In genomic region chr13:25967144-25967543, GRCh38 we compare ENCODE assay signal across 36 cellular contexts.
"Had no signal": no experiment of that assay in that cellular context is flagged by ENCODE, and none has a peak within 500 bp of the region (broad histone marks: within the 10 kb centered on the region; RNA-seq: fewer than 3 reads in every experiment).

No MANE protein-coding gene starts in this region.

- H3K36me3 Mint-ChIP-seq: activated CD4-positive, alpha-beta memory T cell treated with anti-CD3 and anti-CD28 coated beads for 36 hours; activated naive CD4-positive, alpha-beta T cell treated with anti-CD3 and anti-CD28 coated beads, Interleukin-2, amount 50 U/mL, for 72 hours; activated naive CD8-positive, alpha-beta T cell treated with anti-CD3 and anti-CD28 coated beads for 36 hours had no signal

- H3K27ac Mint-ChIP-seq: activated B cell treated with CpG ODN at 0.5 μM for 24 hours; activated CD4-positive, alpha-beta memory T cell treated with anti-CD3 and anti-CD28 coated beads for 36 hours; activated CD4-positive, alpha-beta T cell treated with anti-CD3 and anti-CD28 coated beads, Interleukin-2, amount 10 ng/mL, durations not matched to agents 24 days and 14 days; activated CD8-positive, alpha-beta T cell treated with anti-CD3 and anti-CD28 coated beads for 36 hours; activated naive CD4-positive, alpha-beta T cell treated with anti-CD3 and anti-CD28 coated beads for 36 hours; activated naive CD4-positive, alpha-beta T cell treated with anti-CD3 and anti-CD28 coated beads, Interleukin-2, amount 50 U/mL, for 72 hours; activated naive CD8-positive, alpha-beta T cell treated with anti-CD3 and anti-CD28 coated beads for 36 hours; activated T-cell treated with anti-CD3 and anti-CD28 coated beads, Interleukin-2, amount 50 U/mL, for 72 hours; activated T-helper 1 cell treated with anti-CD3 and anti-CD28 coated beads, Interleukin-12 subunit alpha, Interleukin-12 subunit beta, Interleukin-2, Interleukin-4 antibody, amounts not matched to agents 30 ng/mL and 10 ng/mL and 1 ng/mL, durations not matched to agents 14 hours and 24 hours and 36 hours; activated T-helper 17 cell treated with anti-CD3 and anti-CD28 coated beads, Interleukin-2, amount 50 U/mL, for 72 hours; T-helper 1 cell treated with Interleukin-12 subunit alpha and Interleukin-12 subunit beta and Interleukin-4 antibody, amounts not matched to agents 30 μg/mL and 1 μg/mL, for 36 hours; T-helper 2 cell treated with Interferon-gamma antibody and Interleukin-4, amounts not matched to agents 5 μg/mL and 100 μg/mL, for 36 hours had no signal

- H3K4me3 Mint-ChIP-seq: activated B cell treated with CpG ODN at 0.5 μM for 24 hours; activated CD4-positive, alpha-beta memory T cell treated with anti-CD3 and anti-CD28 coated beads for 36 hours; activated CD4-positive, alpha-beta T cell treated with anti-CD3 and anti-CD28 coated beads, Interleukin-2, amount 10 ng/mL, durations not matched to agents 24 days and 14 days; activated CD8-positive, alpha-beta T cell treated with anti-CD3 and anti-CD28 coated beads for 36 hours; activated naive CD4-positive, alpha-beta T cell treated with anti-CD3 and anti-CD28 coated beads for 36 hours; activated naive CD8-positive, alpha-beta T cell treated with anti-CD3 and anti-CD28 coated beads for 36 hours; activated T-cell treated with anti-CD3 and anti-CD28 coated beads, Interleukin-2, amount 50 U/mL, for 4 hours; activated T-cell treated with anti-CD3 and anti-CD28 coated beads, Interleukin-2, amount 50 U/mL, for 72 hours; activated T-helper 1 cell treated with anti-CD3 and anti-CD28 coated beads, Interleukin-12 subunit alpha, Interleukin-12 subunit beta, Interleukin-2, Interleukin-4 antibody, amounts not matched to agents 30 ng/mL and 10 ng/mL and 1 ng/mL, durations not matched to agents 14 hours and 24 hours and 36 hours; activated T-helper 17 cell treated with anti-CD3 and anti-CD28 coated beads, Interleukin-2, amount 50 U/mL, for 72 hours; T-helper 1 cell treated with Interleukin-12 subunit alpha and Interleukin-12 subunit beta and Interleukin-4 antibody, amounts not matched to agents 30 μg/mL and 1 μg/mL, for 36 hours; T-helper 2 cell treated with Interferon-gamma antibody and Interleukin-4, amounts not matched to agents 5 μg/mL and 100 μg/mL, for 36 hours had no signal

- H3K4me1 Mint-ChIP-seq: activated B cell treated with CpG ODN at 0.5 μM for 24 hours had no signal

- DNase-seq: activated B cell treated with CpG ODN at 0.5 μM for 24 hours; activated CD4-positive, alpha-beta memory T cell treated with anti-CD3 and anti-CD28 coated beads for 36 hours; activated CD4-positive, alpha-beta T cell treated with anti-CD3 and anti-CD28 coated beads for 4 hours; activated CD4-positive, alpha-beta T cell treated with anti-CD3 and anti-CD28 coated beads, Interleukin-2, amount 10 ng/mL, durations not matched to agents 24 days and 14 days; activated CD4-positive, alpha-beta T cell treated with anti-CD3 and anti-CD28 coated beads, Interleukin-2, amount 50 U/mL, for 1 hour; activated CD4-positive, alpha-beta T cell treated with anti-CD3 and anti-CD28 coated beads, Interleukin-2, amount 50 U/mL, for 4 hours; activated CD4-positive, CD25-positive, alpha-beta regulatory T cell treated with anti-CD3 and anti-CD28 coated beads, Interleukin-2, amount 50 U/mL, for 72 hours; activated CD8-positive, alpha-beta memory T cell treated with anti-CD3 and anti-CD28 coated beads, Interleukin-2, amount 50 U/mL, for 4 hours; activated CD8-positive, alpha-beta T cell treated with anti-CD3 and anti-CD28 coated beads for 36 hours; activated effector memory CD4-positive, alpha-beta T cell treated with anti-CD3 and anti-CD28 coated beads, Interleukin-2, amount 50 U/mL, for 16 hours; activated gamma-delta T cell treated with Interleukin-2 at 50 U/mL for 16 hours; activated naive CD4-positive, alpha-beta T cell; activated naive CD4-positive, alpha-beta T cell treated with anti-CD3 and anti-CD28 coated beads for 36 hours; activated naive CD4-positive, alpha-beta T cell treated with anti-CD3 and anti-CD28 coated beads, Interleukin-2, amount 50 U/mL, for 16 hours; activated naive CD8-positive, alpha-beta T cell treated with anti-CD3 and anti-CD28 coated beads for 36 hours; activated T-cell treated with anti-CD3 and anti-CD28 coated beads for 4 hours; activated T-cell treated with anti-CD3 and anti-CD28 coated beads, Interleukin-2, amount 50 U/mL, for 1 hour; activated T-cell treated with anti-CD3 and anti-CD28 coated beads, Interleukin-2, amount 50 U/mL, for 4 hours; activated T-cell treated with anti-CD3 and anti-CD28 coated beads, Interleukin-2, amount 50 U/mL, for 72 hours; adrenal gland; amniotic stem cell; aorta; body of pancreas; brain microvascular endothelial cell; central memory CD4-positive, alpha-beta T cell; T-helper 1 cell; T-helper 2 cell; T-helper 9 cell; WERI-Rb-1 had no signal

- H3K27ac ChIP-seq: adrenal gland, body of pancreas, brain microvascular endothelial cell, breast epithelium, WERI-Rb-1 had no signal

- H3K27me3 ChIP-seq: adrenal gland, body of pancreas, brain microvascular endothelial cell, breast epithelium had no signal

- FAIRE-seq: astrocyte had no signal

- H3K4me3 ChIP-seq: adrenal gland, body of pancreas, breast epithelium had no signal

- H3K9me3 Mint-ChIP-seq: activated B cell treated with CpG ODN at 0.5 μM for 24 hours; activated CD4-positive, alpha-beta memory T cell treated with anti-CD3 and anti-CD28 coated beads for 36 hours; activated CD4-positive, alpha-beta T cell treated with anti-CD3 and anti-CD28 coated beads, Interleukin-2, amount 10 ng/mL, durations not matched to agents 24 days and 14 days; activated CD8-positive, alpha-beta T cell treated with anti-CD3 and anti-CD28 coated beads for 36 hours; activated naive CD4-positive, alpha-beta T cell treated with anti-CD3 and anti-CD28 coated beads for 36 hours; activated naive CD4-positive, alpha-beta T cell treated with anti-CD3 and anti-CD28 coated beads, Interleukin-2, amount 50 U/mL, for 72 hours; activated naive CD8-positive, alpha-beta T cell treated with anti-CD3 and anti-CD28 coated beads for 36 hours; activated T-cell treated with anti-CD3 and anti-CD28 coated beads, Interleukin-2, amount 50 U/mL, for 4 hours; activated T-cell treated with anti-CD3 and anti-CD28 coated beads, Interleukin-2, amount 50 U/mL, for 72 hours; activated T-helper 1 cell treated with anti-CD3 and anti-CD28 coated beads, Interleukin-12 subunit alpha, Interleukin-12 subunit beta, Interleukin-2, Interleukin-4 antibody, amounts not matched to agents 30 ng/mL and 10 ng/mL and 1 ng/mL, durations not matched to agents 14 hours and 24 hours and 36 hours; activated T-helper 17 cell treated with anti-CD3 and anti-CD28 coated beads, Interleukin-2, amount 50 U/mL, for 72 hours; T-helper 1 cell treated with Interleukin-12 subunit alpha and Interleukin-12 subunit beta and Interleukin-4 antibody, amounts not matched to agents 30 μg/mL and 1 μg/mL, for 36 hours; T-helper 2 cell treated with Interferon-gamma antibody and Interleukin-4, amounts not matched to agents 5 μg/mL and 100 μg/mL, for 36 hours had no signal

- H3K9me3 ChIP-seq: adrenal gland, body of pancreas, breast epithelium had no signal

- H3K36me3 ChIP-seq: adrenal gland, brain microvascular endothelial cell, breast epithelium, WERI-Rb-1 had no signal

- H3K27me3 Mint-ChIP-seq: activated CD4-positive, alpha-beta memory T cell treated with anti-CD3 and anti-CD28 coated beads for 36 hours; activated CD4-positive, alpha-beta T cell treated with anti-CD3 and anti-CD28 coated beads, Interleukin-2, amount 10 ng/mL, durations not matched to agents 24 days and 14 days; activated CD8-positive, alpha-beta T cell treated with anti-CD3 and anti-CD28 coated beads for 36 hours; activated naive CD8-positive, alpha-beta T cell treated with anti-CD3 and anti-CD28 coated beads for 36 hours; activated T-helper 17 cell treated with anti-CD3 and anti-CD28 coated beads, Interleukin-2, amount 50 U/mL, for 72 hours had no signal

- H3K4me1 ChIP-seq: adrenal gland, body of pancreas had no signal

- ATAC-seq: activated CD8-positive, alpha-beta T cell treated with anti-CD3 and anti-CD28 coated beads for 36 hours; activated naive CD4-positive, alpha-beta T cell treated with anti-CD3 and anti-CD28 coated beads, Interleukin-2, amount 50 U/mL, for 72 hours; activated T-cell treated with anti-CD3 and anti-CD28 coated beads, Interleukin-2, amount 50 U/mL, for 4 hours; activated T-cell treated with anti-CD3 and anti-CD28 coated beads, Interleukin-2, amount 50 U/mL, for 72 hours; activated T-helper 17 cell treated with anti-CD3 and anti-CD28 coated beads, Interleukin-2, amount 50 U/mL, for 72 hours; body of pancreas had no signal
